8 cellular contexts compared by ENCODE assay signal in the genomic region with DNA sequence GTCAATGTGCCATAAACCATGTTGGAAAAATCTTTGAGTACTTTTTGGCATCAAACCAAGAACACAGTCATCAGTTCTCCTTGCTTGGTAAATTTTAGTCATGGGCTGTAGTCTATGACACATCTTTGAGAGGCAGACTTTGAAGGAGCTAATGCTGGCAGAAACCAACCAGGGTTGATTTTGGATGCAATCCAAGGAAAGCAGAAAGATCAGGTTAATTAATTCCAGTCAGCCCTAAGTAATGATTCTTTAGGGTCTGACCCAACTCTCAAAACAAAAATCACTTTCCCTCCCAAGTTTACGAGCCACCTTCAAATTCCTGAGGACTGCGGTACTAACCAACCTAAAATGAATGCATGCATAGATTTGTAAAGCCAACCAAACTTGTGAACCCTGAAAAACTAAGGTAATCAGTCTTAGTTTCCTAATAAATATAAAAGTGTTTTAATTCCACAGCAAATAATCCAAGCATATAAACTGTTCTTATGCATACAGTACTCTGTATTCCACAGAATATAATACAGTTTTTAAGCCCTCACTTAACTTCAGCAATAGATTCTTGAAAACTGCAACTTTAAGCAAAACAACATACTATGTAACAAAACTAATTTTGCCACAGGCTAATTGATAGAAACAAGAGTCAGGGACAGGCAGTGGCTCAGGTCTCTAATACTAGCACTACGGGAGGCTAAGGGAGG. TPM values are rescaled to one million over a fixed set of nuclear protein-coding genes. Genes with fewer than 3 reads are reported as not detected.
DNase-seq lines count a peak whose midpoint lies in the region; ATAC-seq and TF ChIP-seq lines count a peak whose summit lies in the region.
"Had no signal": no experiment of that assay in that cellular context is flagged by ENCODE, and none has a peak within 500 bp of the region (broad histone marks: within the 10 kb centered on the region; RNA-seq: fewer than 3 reads in every experiment).

No MANE protein-coding gene starts in this region.

- no peak for TF ChIP-seq CTCF in cardiac fibroblast (IDR thresholded peaks at IDR 0.05; ENCODE audit: low read depth, low read length)

- DNase-seq in GM04503 (ENCODE audit: low read depth) (peak; percentile 66), NCI-H1105 (lab: John Stamatoyannopoulos, UW) (peak; percentile 46), cardiac fibroblast (ENCODE audit: low read depth in 2 of 2) (peak; percentile 88 to 95), renal cortical epithelial cell (ENCODE audit: low read depth) (peak; percentile 100), retina (no peak)
- DNase-seq in stimulated activated CD4-positive, alpha-beta T cell treated with anti-CD3 and anti-CD28 coated beads, Interleukin-15, amount 100 ng/mL, for 24 hours = no peak
- DNase-seq: right lobe of liver had no signal

- H3K4me3 ChIP-seq in cardiac fibroblast (replicated peaks in 1 of 2; ENCODE audit: low read depth in 2 of 2, low read length in 2 of 2) = no peak overlapping the region
- H3K4me3 ChIP-seq: right lobe of liver had no signal

- ATAC-seq in GM19452 (IDR thresholded peaks at IDR 0.05; ENCODE audit: unreplicated experiment) = no peak

RNA-seq across cellular contexts. Expression of a gene that starts 22.0 kb away (rescaled TPM):
- total RNA-seq in renal cortical epithelial cell = 48.0 and 50.9 TPM in 2 replicates

Comparison
In these comparisons a context has a peak if more than half of its experiments do, and no peak if none do; other contexts are left out.
1. DNase-seq: peak in GM04503 (single experiment), NCI-H1105 (single experiment), cardiac fibroblast (2 of 2) and renal cortical epithelial cell (single experiment); none in retina (single experiment) and stimulated activated CD4-positive, alpha-beta T cell treated with anti-CD3 and anti-CD28 coated beads, Interleukin-15, amount 100 ng/mL, for 24 hours (single experiment).